ENCODE assay signal across 24 cellular contexts in the genomic region with DNA sequence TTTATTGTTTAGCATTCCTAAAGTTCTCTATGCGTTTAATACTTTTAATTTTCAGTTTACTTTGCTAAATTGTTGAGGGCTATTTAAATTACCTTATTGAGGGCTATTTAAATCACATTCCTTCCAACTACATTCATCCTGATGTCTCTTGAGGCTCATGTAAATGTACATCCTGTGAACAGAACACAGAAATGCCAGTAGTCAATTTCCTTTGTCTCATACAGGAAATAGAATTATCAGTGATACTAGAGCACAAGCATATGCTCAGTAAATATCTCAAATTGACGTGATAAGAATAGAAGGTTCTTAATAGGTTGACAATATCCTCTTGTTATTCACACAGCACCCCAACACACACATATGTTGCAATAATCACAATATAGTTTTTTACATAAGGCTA.
DNase-seq lines count a peak whose midpoint lies in the region; ATAC-seq and TF ChIP-seq lines count a peak whose summit lies in the region.
"Had no signal": no experiment of that assay in that cellular context is flagged by ENCODE, and none has a peak within 500 bp of the region (broad histone marks: within the 10 kb centered on the region; RNA-seq: fewer than 3 reads in every experiment).

No MANE protein-coding gene starts in this region.

- H3K4me1 ChIP-seq in A673 (ENCODE audit: insufficient read depth, low read length, poor library complexity, severe bottlenecking), result no peaks in the 10 kb centered on the region
- H3K4me1 ChIP-seq: Caco-2 had no signal

- no peak for ATAC-seq in HG03442 (IDR thresholded peaks at IDR 0.05; ENCODE audit: unreplicated experiment)
- ATAC-seq: CD8-positive, alpha-beta T cell; PC-3; T-cell had no signal

- POLR2A ChIA-PET in A673 (lab: Charles Lee; ENCODE audit: low non-redundant PET), result no interaction called here

- CTCF ChIA-PET in A673 (lab: Charles Lee), result no interaction called here

- intact Hi-C loops in A673 (cut with micrococcal nuclease; ENCODE audit: unreplicated experiment), result no loop called here

- no TSS peak for BruUV-seq in A673 (replicated peaks; lab: Mats Ljungman, UMichigan)

- H3K36me3 ChIP-seq in A673 (ENCODE audit: insufficient read depth, low read length, poor library complexity, severe bottlenecking), result no peaks in the 10 kb centered on the region

- H3K4me3 ChIP-seq in A673 (ENCODE audit: low read depth, low read length, poor library complexity, severe bottlenecking), result no peak overlapping the region

- H3K9me3 ChIP-seq in A673 (ENCODE audit: low read depth, low read length, poor library complexity, severe bottlenecking), result no peaks in the 10 kb centered on the region
- H3K9me3 ChIP-seq: Caco-2 had no signal

- DNase-seq in A673 (ENCODE audit: low spot score) (peak; percentile 18), ELR (ENCODE audit: low read depth) (peak; percentile 46), NCI-H226 (peak; percentile 38), iris pigment epithelial cell (ENCODE audit: low read depth) (peak; percentile 21), GM10266 (ENCODE audit: extremely low spot score) (no peak), ureter (ENCODE audit: low spot score) (no peak)
- DNase-seq: Caco-2; CD8-positive, alpha-beta T cell; GDM1; GOT3; HCEC 1CT; Karpas-422; MV-4-11; NCI-H1105; NCI-H1436 treated with DMSO at 0.1 percent for 48 hours; NCI-H187 treated with DMSO at 0.1 percent for 48 hours; NCI-H446; NCI-H524 treated with DMSO at 0.1 percent for 48 hours; NCI-H774; NK-92 treated with Interleukin-12 subunit alpha and Interleukin-12 subunit beta, amount 100 ng/mL, for 24 hours; PC-3; T-cell had no signal

- H3K27ac ChIP-seq in A673 (ENCODE audit: low read depth, low read length, poor library complexity, severe bottlenecking), result no peak overlapping the region
- H3K27ac ChIP-seq: C4-2B had no signal

- TF ChIP-seq CTCF in A673 (conservative IDR thresholded peaks at IDR 0.05; ENCODE audit: low read depth, low read length) (no peak), GM10266 (IDR thresholded peaks at IDR 0.05; ENCODE audit: control insufficient read depth, insufficient read depth, low read depth, missing control alignments) (no peak)

- no peaks in the 10 kb centered on the region for H3K27me3 ChIP-seq in A673 (replicated peaks; ENCODE audit: insufficient read depth, low read depth, low read length, poor library complexity)

Comparison
In these comparisons a context has a peak if more than half of its experiments do, and no peak if none do; other contexts are left out.
1. DNase-seq: peak in A673 (single experiment), ELR (single experiment), NCI-H226 (single experiment) and iris pigment epithelial cell (single experiment); none in GM10266 (single experiment) and ureter (single experiment).